18 cellular contexts compared by ENCODE assay signal in genomic region chr11:102393272-102393730, GRCh38. TPM values are rescaled to one million over a fixed set of nuclear protein-coding genes. Genes with fewer than 3 reads are reported as not detected.
A peak's percentile ranks its signal among the peaks of the same experiment; 100 is the strongest.
DNase-seq lines count a peak whose midpoint lies in the region; ATAC-seq and TF ChIP-seq lines count a peak whose summit lies in the region.
"Had no signal": no experiment of that assay in that cellular context is flagged by ENCODE, and none has a peak within 500 bp of the region (broad histone marks: within the 10 kb centered on the region; RNA-seq: fewer than 3 reads in every experiment).

No MANE protein-coding gene starts in this region.

- no peak overlapping the region for H3K4me2 ChIP-seq in OCI-LY1 (ENCODE audit: low read length)
- no peak overlapping the region for H3K4me2 ChIP-seq in PC-9

- H3K36me3 ChIP-seq in OCI-LY1 (ENCODE audit: insufficient read depth, low read length) (peaks cover 63% of the 10 kb centered on the region), PC-9 (ENCODE audit: low read depth) (peaks cover 22% of the 10 kb centered on the region; the same call in 1 of the 2 replicates)

- H3K27me3 Mint-ChIP-seq in activated naive CD4-positive, alpha-beta T cell treated with anti-CD3 and anti-CD28 coated beads for 36 hours (ENCODE audit: low read depth), result no peaks in the 10 kb centered on the region
- no peaks in the 10 kb centered on the region for H3K27me3 Mint-ChIP-seq in dendritic cell treated with granulocyte-macrophage colony-stimulating factor and Interleukin-4, amounts not matched to agents 40 ng/mL and 50 ng/mL, for 4 days
- H3K27me3 Mint-ChIP-seq in progenitor cell of endocrine pancreas, result no peaks in the 10 kb centered on the region

- no TSS peak for BruUV-seq in PC-9 (replicated peaks; lab: Mats Ljungman, UMichigan)

- intact Hi-C loops in activated naive CD4-positive, alpha-beta T cell treated with anti-CD3 and anti-CD28 coated beads for 36 hours (cut with micrococcal nuclease), result no loop called here
- intact Hi-C loops in dendritic cell treated with granulocyte-macrophage colony-stimulating factor and Interleukin-4, amounts not matched to agents 40 ng/mL and 50 ng/mL, for 4 days (cut with micrococcal nuclease), result no loop called here
- intact Hi-C loops in PC-9 (cut with micrococcal nuclease; ENCODE audit: unreplicated experiment), result no loop called here

- peaks cover 44% of the 10 kb centered on the region for H3K4me1 Mint-ChIP-seq in activated naive CD4-positive, alpha-beta T cell treated with anti-CD3 and anti-CD28 coated beads for 36 hours (ENCODE audit: low read depth)
- peaks cover 28% of the 10 kb centered on the region for H3K4me1 Mint-ChIP-seq in dendritic cell treated with granulocyte-macrophage colony-stimulating factor and Interleukin-4, amounts not matched to agents 40 ng/mL and 50 ng/mL, for 4 days (ENCODE audit: low read depth)
- peaks cover 1% of the 10 kb centered on the region for H3K4me1 Mint-ChIP-seq in progenitor cell of endocrine pancreas (ENCODE audit: low read depth)

- no peak overlapping the region for H2AFZ ChIP-seq in OCI-LY1 (ENCODE audit: low read length)
- H2AFZ ChIP-seq in PC-9, result no peak overlapping the region
- H2AFZ ChIP-seq: GM23248 had no signal

- ATAC-seq in HG03135 (IDR thresholded peaks at IDR 0.05; ENCODE audit: unreplicated experiment) (no peak), GM18870 (IDR thresholded peaks at IDR 0.05; ENCODE audit: unreplicated experiment) (no peak)

- TF ChIP-seq CTCF in OCI-LY1 (IDR thresholded peaks at IDR 0.05; ENCODE audit: low read length) (0 out of 2 replicates have a peak, but pooled peaks have one; percentile 9), progenitor cell of endocrine pancreas (IDR thresholded peaks at IDR 0.05; ENCODE audit: unreplicated experiment) (no peak), PC-9 (conservative IDR thresholded peaks at IDR 0.05) (no peak)

- no peaks in the 10 kb centered on the region for H3F3A ChIP-seq in OCI-LY1 (ENCODE audit: insufficient read depth, low read length)
- H3F3A ChIP-seq in PC-9 (ENCODE audit: insufficient read depth, low read depth), result no peaks in the 10 kb centered on the region

- no peak overlapping the region for H3K4me3 Mint-ChIP-seq in activated naive CD4-positive, alpha-beta T cell treated with anti-CD3 and anti-CD28 coated beads for 36 hours
- H3K4me3 Mint-ChIP-seq in dendritic cell treated with granulocyte-macrophage colony-stimulating factor and Interleukin-4, amounts not matched to agents 40 ng/mL and 50 ng/mL, for 4 days, result no peak overlapping the region
- H3K4me3 Mint-ChIP-seq in progenitor cell of endocrine pancreas (ENCODE audit: low read depth), result no peak overlapping the region
- H3K4me3 Mint-ChIP-seq: T-helper 1 cell treated with Interleukin-12 subunit alpha and Interleukin-12 subunit beta and Interleukin-4 antibody, amounts not matched to agents 30 μg/mL and 1 μg/mL, for 36 hours had no signal

- POLR2A ChIA-PET in PC-9 (lab: Charles Lee; ENCODE audit: unreplicated experiment), result interaction anchor here (0.5 kb wide), 1 partner anchor 222 kb away, joined by 4 read pairs; no protein-coding TSS in a partner anchor

- H3K27me3 ChIP-seq in OCI-LY1 (ENCODE audit: insufficient read depth, low read length), result no peaks in the 10 kb centered on the region
- no peaks in the 10 kb centered on the region for H3K27me3 ChIP-seq in PC-9 (ENCODE audit: insufficient read depth, low read depth)
- H3K27me3 ChIP-seq: cardiac muscle cell had no signal

- no peaks in the 10 kb centered on the region for H3K79me2 ChIP-seq in OCI-LY1 (ENCODE audit: insufficient read depth, low read length)
- no peaks in the 10 kb centered on the region for H3K79me2 ChIP-seq in PC-9 (ENCODE audit: low read depth)

- no peaks in the 10 kb centered on the region for H3K9me3 ChIP-seq in OCI-LY1 (ENCODE audit: low read length)
- no peaks in the 10 kb centered on the region for H3K9me3 ChIP-seq in PC-9 (ENCODE audit: insufficient read depth, low read depth)

- H3K4me3 ChIP-seq in OCI-LY1 (ENCODE audit: low read depth, low read length, poor library complexity, severe bottlenecking), result no peak overlapping the region
- no peak overlapping the region for H3K4me3 ChIP-seq in PC-9
- H3K4me3 ChIP-seq: cardiac muscle cell, GM23248 had no signal

- no peaks in the 10 kb centered on the region for H3K9me2 ChIP-seq in OCI-LY1 (ENCODE audit: low read depth, low read length)
- no peaks in the 10 kb centered on the region for H3K9me2 ChIP-seq in PC-9 (ENCODE audit: insufficient read depth)

- H3K27ac Mint-ChIP-seq in activated naive CD4-positive, alpha-beta T cell treated with anti-CD3 and anti-CD28 coated beads for 36 hours, result peak overlapping the region; percentile 62
- peak overlapping the region; percentile 4 for H3K27ac Mint-ChIP-seq in dendritic cell treated with granulocyte-macrophage colony-stimulating factor and Interleukin-4, amounts not matched to agents 40 ng/mL and 50 ng/mL, for 4 days
- peak overlapping the region; percentile 65 for H3K27ac Mint-ChIP-seq in progenitor cell of endocrine pancreas

- CTCF ChIA-PET in activated naive CD4-positive, alpha-beta T cell treated with anti-CD3 and anti-CD28 coated beads for 36 hours (lab: Charles Lee), result interaction anchor here (0.6 to 8.3 kb wide), 13 partner anchors 16 to 220 kb away, joined by 3 to 58 read pairs (median 3); no protein-coding TSS in a partner anchor
- CTCF ChIA-PET in PC-9 (lab: Charles Lee), result no interaction called here

- H3K36me3 Mint-ChIP-seq in activated naive CD4-positive, alpha-beta T cell treated with anti-CD3 and anti-CD28 coated beads for 36 hours (ENCODE audit: low read depth), result peaks cover 36% of the 10 kb centered on the region
- H3K36me3 Mint-ChIP-seq in dendritic cell treated with granulocyte-macrophage colony-stimulating factor and Interleukin-4, amounts not matched to agents 40 ng/mL and 50 ng/mL, for 4 days (ENCODE audit: low read depth), result peaks cover 87% of the 10 kb centered on the region
- peaks cover 26% of the 10 kb centered on the region for H3K36me3 Mint-ChIP-seq in progenitor cell of endocrine pancreas (ENCODE audit: insufficient read depth)

- no peak overlapping the region for H3K9ac ChIP-seq in OCI-LY1 (ENCODE audit: low read length)
- H3K9ac ChIP-seq: GM23248 had no signal

- H3K9me3 Mint-ChIP-seq in activated naive CD4-positive, alpha-beta T cell treated with anti-CD3 and anti-CD28 coated beads for 36 hours, result peaks cover 4% of the 10 kb centered on the region
- no peaks in the 10 kb centered on the region for H3K9me3 Mint-ChIP-seq in dendritic cell treated with granulocyte-macrophage colony-stimulating factor and Interleukin-4, amounts not matched to agents 40 ng/mL and 50 ng/mL, for 4 days
- peaks cover 2% of the 10 kb centered on the region for H3K9me3 Mint-ChIP-seq in progenitor cell of endocrine pancreas (ENCODE audit: low read depth)

- H4K20me1 ChIP-seq in OCI-LY1 (ENCODE audit: insufficient read depth, low read length) (no peaks in the 10 kb centered on the region), PC-9 (ENCODE audit: insufficient read depth) (no peaks in the 10 kb centered on the region; the same call in 1 of the 2 replicates)

- H3K4me1 ChIP-seq in OCI-LY1 (ENCODE audit: insufficient read depth, low read length, severe bottlenecking) (peaks cover 40% of the 10 kb centered on the region), PC-9 (replicated peaks; ENCODE audit: insufficient read depth) (no peaks in the 10 kb centered on the region)

- peak overlapping the region; percentile 70 for H3K27ac ChIP-seq in OCI-LY1 (ENCODE audit: low read depth, low read length, poor library complexity, severe bottlenecking)
- H3K27ac ChIP-seq in PC-9, result no peak overlapping the region
- H3K27ac ChIP-seq: cardiac muscle cell, GM23248 had no signal

- no peak for DNase-seq in activated naive CD4-positive, alpha-beta T cell treated with anti-CD3 and anti-CD28 coated beads for 36 hours
- DNase-seq in activated naive CD4-positive, alpha-beta T cell treated with Interleukin-2 at 50 U/mL for 16 hours, result no peak
- DNase-seq in progenitor cell of endocrine pancreas (ENCODE audit: low spot score, unreplicated experiment) (no peak), PC-9 (no peak)
- DNase-seq: activated CD4-positive, alpha-beta T cell treated with anti-CD3 and anti-CD28 coated beads, Interleukin-2, amount 50 U/mL, for 1 hour; activated gamma-delta T cell; foreskin melanocyte; GM23248; NCI-H1105 treated with DMSO at 0.1 percent for 48 hours; NCI-H446 treated with DMSO at 0.1 percent for 48 hours; nucleus accumbens; stimulated activated naive CD4-positive, alpha-beta T cell had no signal

RNA-seq across cellular contexts. Expression of gene BIRC2, which starts 46.3 kb away (rescaled TPM):
- total RNA-seq in activated naive CD4-positive, alpha-beta T cell treated with anti-CD3 and anti-CD28 coated beads for 36 hours, result 10 to 100 TPM; 26.6 to 26.9 TPM
- total RNA-seq in progenitor cell of endocrine pancreas, result 66.3 and 67.2 TPM in 2 replicates
- 33.7 and 37.5 TPM in 2 replicates for total RNA-seq in PC-9 (2021)

RNA-seq across cellular contexts. Expression of gene TMEM123, which starts 59.3 kb away (rescaled TPM):
- 100 to 1,000 TPM; 232 to 255 TPM for total RNA-seq in activated naive CD4-positive, alpha-beta T cell treated with anti-CD3 and anti-CD28 coated beads for 36 hours
- total RNA-seq in progenitor cell of endocrine pancreas (243 and 248 TPM in 2 replicates), PC-9 (2021) (94.0 and 201 TPM in 2 replicates)

Comparison
In these comparisons a context has a peak if more than half of its experiments do, and no peak if none do; other contexts are left out.
1. H3K27ac Mint-ChIP-seq: peak in every context shown above with its lines; median percentile 65 in progenitor cell of endocrine pancreas; 62 in activated naive CD4-positive, alpha-beta T cell treated with anti-CD3 and anti-CD28 coated beads for 36 hours; 4 in dendritic cell treated with granulocyte-macrophage colony-stimulating factor and Interleukin-4, amounts not matched to agents 40 ng/mL and 50 ng/mL, for 4 days.